Comparison of ENCODE assay signal across 1 cellular context in genomic region chr7:118149394-118149793, GRCh38.
TF ChIP-seq lines count a peak whose summit lies in the region.

No MANE protein-coding gene starts in this region.

TF ChIP-seq in IMR-90, 13 proteins besides CTCF, POLR2A, EP300 and RAD21:
- TF ChIP-seq MAZ (IDR thresholded peaks at IDR 0.05; ENCODE audit: borderline replicate concordance, low read depth, low read length) = no peak
- TF ChIP-seq CEBPB (IDR thresholded peaks at IDR 0.05; ENCODE audit: low read depth, low read length) = peak; percentile 47; the same call in 1 of the 2 replicates
TF ChIP-seq in IMR-90: peak in this region for 1.
